In genomic region chr14:95408731-95409471, GRCh38 we compare ENCODE assay signal across 21 cellular contexts.
DNase-seq lines count a peak whose midpoint lies in the region; ATAC-seq and TF ChIP-seq lines count a peak whose summit lies in the region.
"Had no signal": no experiment of that assay in that cellular context is flagged by ENCODE, and none has a peak within 500 bp of the region (broad histone marks: within the 10 kb centered on the region; RNA-seq: fewer than 3 reads in every experiment).

No MANE protein-coding gene starts in this region.

- H3K4me2 ChIP-seq in neural progenitor cell: peak overlapping the region; percentile 55

- H3F3A ChIP-seq in neural progenitor cell (ENCODE audit: low read depth): peaks cover 15% of the 10 kb centered on the region

- H3K27ac Mint-ChIP-seq in neural progenitor cell: no peak overlapping the region
- H3K27ac Mint-ChIP-seq in stimulated activated memory B cell treated with anti-CD40 and anti-IgM and Interleukin-4, amounts not matched to agents 10 μg/mL and 1 μg/mL and 100 μg/mL, for 72 hours: peak overlapping the region; percentile 12
- peak overlapping the region in 1 of 2 donors; percentile 40 for H3K27ac Mint-ChIP-seq in stimulated activated naive CD8-positive, alpha-beta T cell treated with anti-CD3 and anti-CD28 coated beads, Interleukin-15, amount 100 ng/mL, for 72 hours
- H3K27ac Mint-ChIP-seq: activated naive CD4-positive, alpha-beta T cell treated with anti-CD3 and anti-CD28 coated beads, Interleukin-2, amount 10 ng/mL, durations not matched to agents 7 days and 5 days; CD8-positive, alpha-beta T cell; immature natural killer cell; memory B cell had no signal

- peaks cover 9% of the 10 kb centered on the region for H3K27me3 Mint-ChIP-seq in neural progenitor cell (ENCODE audit: insufficient read depth, low read depth)
- no peaks in the 10 kb centered on the region for H3K27me3 Mint-ChIP-seq in stimulated activated memory B cell treated with anti-CD40 and anti-IgM and Interleukin-4, amounts not matched to agents 10 μg/mL and 1 μg/mL and 100 μg/mL, for 72 hours
- no peaks in the 10 kb centered on the region for H3K27me3 Mint-ChIP-seq in stimulated activated naive CD8-positive, alpha-beta T cell treated with anti-CD3 and anti-CD28 coated beads, Interleukin-15, amount 100 ng/mL, for 72 hours
- H3K27me3 Mint-ChIP-seq: activated naive CD4-positive, alpha-beta T cell treated with anti-CD3 and anti-CD28 coated beads, Interleukin-2, amount 10 ng/mL, durations not matched to agents 7 days and 5 days; memory B cell had no signal

- H3K4me3 Mint-ChIP-seq in neural progenitor cell: no peak overlapping the region
- no peak overlapping the region for H3K4me3 Mint-ChIP-seq in stimulated activated memory B cell treated with anti-CD40 and anti-IgM and Interleukin-4, amounts not matched to agents 10 μg/mL and 1 μg/mL and 100 μg/mL, for 72 hours
- no peak overlapping the region for H3K4me3 Mint-ChIP-seq in stimulated activated naive CD8-positive, alpha-beta T cell treated with anti-CD3 and anti-CD28 coated beads, Interleukin-15, amount 100 ng/mL, for 72 hours
- H3K4me3 Mint-ChIP-seq: activated naive CD4-positive, alpha-beta T cell treated with anti-CD3 and anti-CD28 coated beads, Interleukin-2, amount 10 ng/mL, durations not matched to agents 7 days and 5 days; CD8-positive, alpha-beta T cell; immature natural killer cell; memory B cell had no signal

- no peaks in the 10 kb centered on the region for H3K79me2 ChIP-seq in neural progenitor cell (ENCODE audit: low read depth)

- no peaks in the 10 kb centered on the region for H3K36me3 Mint-ChIP-seq in neural progenitor cell
- peaks cover 55% of the 10 kb centered on the region for H3K36me3 Mint-ChIP-seq in stimulated activated memory B cell treated with anti-CD40 and anti-IgM and Interleukin-4, amounts not matched to agents 10 μg/mL and 1 μg/mL and 100 μg/mL, for 72 hours

- H3K9ac ChIP-seq in neural progenitor cell: no peak overlapping the region

- H3K4me1 Mint-ChIP-seq in neural progenitor cell: peaks cover 17% of the 10 kb centered on the region
- H3K4me1 Mint-ChIP-seq in stimulated activated memory B cell treated with anti-CD40 and anti-IgM and Interleukin-4, amounts not matched to agents 10 μg/mL and 1 μg/mL and 100 μg/mL, for 72 hours: peaks cover 4% of the 10 kb centered on the region
- H3K4me1 Mint-ChIP-seq in stimulated activated naive CD8-positive, alpha-beta T cell treated with anti-CD3 and anti-CD28 coated beads, Interleukin-15, amount 100 ng/mL, for 72 hours: no peaks in the 10 kb centered on the region
- H3K4me1 Mint-ChIP-seq: activated naive CD4-positive, alpha-beta T cell treated with anti-CD3 and anti-CD28 coated beads, Interleukin-2, amount 10 ng/mL, durations not matched to agents 7 days and 5 days; immature natural killer cell had no signal

- H3K36me3 ChIP-seq in ascending aorta (no peaks in the 10 kb centered on the region), neural progenitor cell (no peaks in the 10 kb centered on the region)
- H3K36me3 ChIP-seq: brain microvascular endothelial cell had no signal

- H3K4me3 ChIP-seq in ascending aorta (peak overlapping the region in 1 of 2 donors; percentile 39), neural progenitor cell (no peak overlapping the region)
- H3K4me3 ChIP-seq: upper lobe of left lung had no signal

- peak; percentile 31 to 38 for ATAC-seq in left cardiac atrium
- ATAC-seq in stimulated activated memory B cell treated with anti-CD40 and anti-IgM and Interleukin-4, amounts not matched to agents 10 μg/mL and 1 μg/mL and 100 μg/mL, for 72 hours: no peak
- no peak for ATAC-seq in HG03097 (IDR thresholded peaks at IDR 0.05; ENCODE audit: low FRiP score, unreplicated experiment)
- no peak for ATAC-seq in stimulated activated naive CD8-positive, alpha-beta T cell treated with anti-CD3 and anti-CD28 coated beads, Interleukin-15, amount 100 ng/mL, for 72 hours
- ATAC-seq in stimulated activated naive CD8-positive, alpha-beta T cell treated with anti-CD3 and anti-CD28 coated beads, Interleukin-15, Interleukin-2, amounts not matched to agents 100 U/mL and 50 U/mL, for 24 hours: no peak
- ATAC-seq: CD8-positive, alpha-beta T cell had no signal

- no peak for TF ChIP-seq CTCF in ascending aorta (IDR thresholded peaks at IDR 0.05)
- no peak for TF ChIP-seq CTCF in neural progenitor cell (IDR thresholded peaks at IDR 0.05)

- no peaks in the 10 kb centered on the region for H3K9me3 Mint-ChIP-seq in neural progenitor cell
- no peaks in the 10 kb centered on the region for H3K9me3 Mint-ChIP-seq in stimulated activated memory B cell treated with anti-CD40 and anti-IgM and Interleukin-4, amounts not matched to agents 10 μg/mL and 1 μg/mL and 100 μg/mL, for 72 hours
- no peaks in the 10 kb centered on the region for H3K9me3 Mint-ChIP-seq in stimulated activated naive CD8-positive, alpha-beta T cell treated with anti-CD3 and anti-CD28 coated beads, Interleukin-15, amount 100 ng/mL, for 72 hours
- H3K9me3 Mint-ChIP-seq: activated naive CD4-positive, alpha-beta T cell treated with anti-CD3 and anti-CD28 coated beads, Interleukin-2, amount 10 ng/mL, durations not matched to agents 7 days and 5 days; CD8-positive, alpha-beta T cell; immature natural killer cell; memory B cell had no signal

- no peaks in the 10 kb centered on the region for H4K20me1 ChIP-seq in neural progenitor cell (ENCODE audit: low read depth)

- intact Hi-C loops in ascending aorta (cut with DNase I): no loop called here
- intact Hi-C loops in left cardiac atrium (cut with DNase I): no loop called here

- peaks cover 4 to 24% of the 10 kb centered on the region in 2 donors for H3K4me1 ChIP-seq in ascending aorta
- H3K4me1 ChIP-seq in neural progenitor cell: peaks cover 15% of the 10 kb centered on the region
- H3K4me1 ChIP-seq: upper lobe of left lung had no signal

- H2AFZ ChIP-seq in neural progenitor cell (replicated peaks): no peak overlapping the region

- DNase-seq in ascending aorta (ENCODE audit: low spot score in 2 of 2) (peak in 1 of 2 donors; percentile 66), left cardiac atrium (no peak), neural progenitor cell (ENCODE audit: low spot score) (no peak), NCI-H1092 treated with DMSO at 0.1 percent for 48 hours (lab: John Stamatoyannopoulos, UW) (no peak)
- DNase-seq in stimulated activated naive CD8-positive, alpha-beta T cell treated with anti-CD3 and anti-CD28 coated beads, Interleukin-15, amount 100 ng/mL, for 72 hours: no peak
- no peak for DNase-seq in stimulated activated naive CD8-positive, alpha-beta T cell treated with anti-CD3 and anti-CD28 coated beads, Interleukin-15, Interleukin-2, amounts not matched to agents 100 U/mL and 50 U/mL, for 24 hours
- DNase-seq: activated CD4-positive, alpha-beta T cell treated with anti-CD3 and anti-CD28 coated beads, Interleukin-2, amount 50 U/mL, for 48 hours; activated naive CD4-positive, alpha-beta T cell treated with anti-CD3 and anti-CD28 coated beads, Interleukin-2, amount 10 ng/mL, durations not matched to agents 7 days and 5 days; activated T-cell treated with anti-CD3 and anti-CD28 coated beads for 4 hours; brain microvascular endothelial cell; CD8-positive, alpha-beta T cell; DMS53; immature natural killer cell; Karpas-422; NCI-H1105; NCI-H524 treated with DMSO at 0.1 percent for 48 hours had no signal

- H3K27ac ChIP-seq in ascending aorta (peak overlapping the region; percentile 68), neural progenitor cell (no peak overlapping the region)
- H3K27ac ChIP-seq: brain microvascular endothelial cell, upper lobe of left lung, VCaP had no signal

- H3K9me3 ChIP-seq in ascending aorta (no peaks in the 10 kb centered on the region), neural progenitor cell (ENCODE audit: low read depth) (no peaks in the 10 kb centered on the region)
- H3K9me3 ChIP-seq: upper lobe of left lung had no signal

- H3K27me3 ChIP-seq in ascending aorta (no peaks in the 10 kb centered on the region), neural progenitor cell (no peaks in the 10 kb centered on the region)
- H3K27me3 ChIP-seq: brain microvascular endothelial cell, upper lobe of left lung had no signal

Comparison
In these comparisons a context has a peak if more than half of its experiments do, and no peak if none do; other contexts are left out.
1. ATAC-seq: peak in left cardiac atrium (2 of 2); none in stimulated activated memory B cell treated with anti-CD40 and anti-IgM and Interleukin-4, amounts not matched to agents 10 μg/mL and 1 μg/mL and 100 μg/mL, for 72 hours (single experiment), HG03097 (single experiment), stimulated activated naive CD8-positive, alpha-beta T cell treated with anti-CD3 and anti-CD28 coated beads, Interleukin-15, amount 100 ng/mL, for 72 hours (single experiment) and stimulated activated naive CD8-positive, alpha-beta T cell treated with anti-CD3 and anti-CD28 coated beads, Interleukin-15, Interleukin-2, amounts not matched to agents 100 U/mL and 50 U/mL, for 24 hours (single experiment).